Comparison of ENCODE assay signal across 11 cellular contexts in the genomic region with DNA sequence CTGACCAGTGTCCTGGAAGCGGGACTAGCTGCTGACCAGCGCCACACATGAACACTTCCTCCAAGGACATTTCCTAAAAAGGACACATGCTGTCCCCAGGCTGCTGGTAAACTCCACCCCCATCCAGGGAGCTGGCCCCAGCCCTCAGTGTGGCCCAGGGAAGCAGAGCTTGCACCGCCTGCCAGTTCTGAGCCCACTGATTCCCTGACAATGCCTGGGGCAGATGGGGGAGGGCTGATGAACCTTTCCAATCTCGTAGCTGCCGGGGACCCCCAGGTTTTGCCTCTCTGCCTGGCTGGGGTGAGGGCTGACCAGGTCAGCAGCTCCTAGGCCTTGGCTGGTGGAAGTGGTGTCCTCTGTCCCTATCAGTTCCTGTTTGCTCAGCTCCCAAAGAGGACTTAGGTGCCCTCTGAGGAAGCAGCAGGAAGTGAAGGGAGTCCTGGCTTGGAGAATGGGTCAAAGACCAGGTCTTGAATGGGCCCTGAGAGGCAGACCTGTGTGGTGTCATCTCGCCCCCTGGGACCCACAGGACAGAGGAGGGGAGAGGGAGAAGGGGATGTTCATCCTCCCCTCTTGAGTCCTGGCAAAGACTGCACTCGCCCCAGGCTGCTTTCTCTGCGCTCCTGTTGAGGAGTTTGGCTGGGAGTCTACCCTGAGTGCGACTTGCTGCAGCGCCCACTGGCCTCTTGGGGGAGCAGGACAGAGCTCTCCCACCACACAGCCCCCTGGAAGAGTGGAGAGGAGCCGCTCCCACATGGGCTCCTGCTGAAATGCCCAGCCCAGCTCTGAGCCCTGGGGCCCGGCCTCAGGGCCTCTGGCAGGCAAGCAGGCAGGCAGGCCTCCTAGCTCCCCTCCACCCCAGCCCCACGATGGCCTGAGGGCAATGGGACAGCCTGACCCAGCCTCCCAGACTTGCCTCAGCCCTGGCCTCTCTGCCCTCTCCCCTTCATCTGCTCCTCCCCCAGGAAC. TPM values are rescaled to one million over a fixed set of nuclear protein-coding genes. Genes with fewer than 3 reads are reported as not detected.
DNase-seq lines count a peak whose midpoint lies in the region; ATAC-seq and TF ChIP-seq lines count a peak whose summit lies in the region.
"Had no signal": no experiment of that assay in that cellular context is flagged by ENCODE, and none has a peak within 500 bp of the region (broad histone marks: within the 10 kb centered on the region; RNA-seq: fewer than 3 reads in every experiment).

No MANE protein-coding gene starts in this region.

- H3K27me3 ChIP-seq in ectodermal cell (ENCODE audit: control insufficient read depth, insufficient read depth, low read length, poor library complexity, severe bottlenecking) (peaks cover 5% of the 10 kb centered on the region), lung (ENCODE audit: control insufficient read depth, insufficient read depth) (no peaks in the 10 kb centered on the region), thoracic aorta (replicated peaks; ENCODE audit: insufficient read depth) (no peaks in the 10 kb centered on the region), HAP-1 (ENCODE audit: low read depth) (no peaks in the 10 kb centered on the region)
- H3K27me3 ChIP-seq: MG63 had no signal

- peaks cover 23% of the 10 kb centered on the region for H3K4me1 ChIP-seq in ectodermal cell (ENCODE audit: control insufficient read depth, insufficient read depth, low read length)
- H3K4me1 ChIP-seq in lung (ENCODE audit: control insufficient read depth in 2 of 2, insufficient read depth in 2 of 2, low read length in 2 of 2) = peaks cover 3 to 4% of the 10 kb centered on the region in 2 donors
- peaks cover 17 to 35% of the 10 kb centered on the region in 2 donors for H3K4me1 ChIP-seq in thoracic aorta (ENCODE audit: control insufficient read depth in 1 of 2, low read depth in 2 of 2)
- peaks cover under 1% of the 10 kb centered on the region; the same call in 1 of the 2 replicates for H3K4me1 ChIP-seq in HAP-1

- H3K36me3 ChIP-seq in ectodermal cell (ENCODE audit: control insufficient read depth, insufficient read depth, low read length) (no peaks in the 10 kb centered on the region), lung (ENCODE audit: control insufficient read depth in 2 of 2, insufficient read depth in 2 of 2, low read length in 2 of 2) (peaks cover 0 to 32% of the 10 kb centered on the region in 2 donors), thoracic aorta (peaks cover 30% of the 10 kb centered on the region), HAP-1 (replicated peaks) (no peaks in the 10 kb centered on the region)
- H3K36me3 ChIP-seq: MG63 had no signal

- DNase-seq in LNCaP clone FGC (ENCODE audit: low read depth) (peak; percentile 37), lung (ENCODE audit: low spot score) (no peak), thoracic aorta (ENCODE audit: low spot score) (no peak), HAP-1 (ENCODE audit: low spot score in 2 of 2) (no peak)
- DNase-seq in stimulated activated CD4-positive, alpha-beta T cell treated with anti-CD3 and anti-CD28 coated beads, Interleukin-15, amount 100 ng/mL, for 24 hours = no peak
- DNase-seq: activated CD4-positive, alpha-beta T cell treated with anti-CD3 and anti-CD28 coated beads, Interleukin-2, amount 10 ng/mL, durations not matched to agents 24 days and 14 days; MG63; PC-9 had no signal

- H3K9me3 ChIP-seq in ectodermal cell (ENCODE audit: control insufficient read depth, low read length) (no peaks in the 10 kb centered on the region), lung (ENCODE audit: control insufficient read depth in 2 of 2, insufficient read depth in 1 of 2, low read length in 1 of 2) (no peaks in the 10 kb centered on the region), thoracic aorta (no peaks in the 10 kb centered on the region), HAP-1 (no peaks in the 10 kb centered on the region)
- H3K9me3 ChIP-seq: MG63 had no signal

- 58 to 62% methylated on average over 13 of the region's 13 CpGs for WGBS in ectodermal cell, 2 experiments
- 67 to 72% methylated on average over 13 of the region's 13 CpGs for WGBS in lung, 2 donors

- in situ Hi-C loops in HAP-1 (cut with MboI; ENCODE audit: low sequenced_read_pairs) = no loop called here

- H3K27ac ChIP-seq in ectodermal cell (ENCODE audit: insufficient read depth, low read depth, low read length, poor library complexity, severe bottlenecking) (peak overlapping the region; percentile 30), lung (ENCODE audit: low read depth in 1 of 2, low read length in 1 of 2) (peak overlapping the region; percentile 62 to 93), thoracic aorta (peak overlapping the region; percentile 99 to 100)
- H3K27ac ChIP-seq: PC-9 had no signal

- TF ChIP-seq CTCF in LNCaP clone FGC (IDR thresholded peaks at IDR 0.05; ENCODE audit: control insufficient read depth, extremely low read depth, insufficient read depth) (no peak), lung (IDR thresholded peaks at IDR 0.05; ENCODE audit: control extremely low read depth, extremely low read depth) (no peak), thoracic aorta (IDR thresholded peaks at IDR 0.05) (no peak)

- ATAC-seq in lung (ENCODE audit: insufficient read depth, low FRiP score) (no peak), thoracic aorta (ENCODE audit: insufficient number of reproducible peaks, low FRiP score, low read depth) (peak; percentile 39), HG02884 (IDR thresholded peaks at IDR 0.05; ENCODE audit: unreplicated experiment) (no peak), HG02870 (IDR thresholded peaks at IDR 0.05; ENCODE audit: unreplicated experiment) (no peak)

- H3K4me3 ChIP-seq in LNCaP clone FGC (ENCODE audit: low read depth, low read length) (no peak overlapping the region), ectodermal cell (ENCODE audit: insufficient read depth, low read depth, low read length) (no peak overlapping the region), lung (no peak overlapping the region), thoracic aorta (peak overlapping the region; percentile 14), HAP-1 (no peak overlapping the region)
- H3K4me3 ChIP-seq: MG63, PC-9 had no signal

RNA-seq across cellular contexts. Expression of a gene that starts 16.8 kb away (rescaled TPM):
- polyA plus RNA-seq in ectodermal cell (2013, experiment 1 of 4) = 43.7 TPM
- 41.2 TPM for polyA plus RNA-seq in ectodermal cell (2013, experiment 2 of 4)
- 26.7 TPM for polyA plus RNA-seq in ectodermal cell (2013, experiment 3 of 4)
- 31.7 TPM for polyA plus RNA-seq in ectodermal cell (2013, experiment 4 of 4)
- 10 to 100 TPM; 23.2 to 27.8 TPM for total RNA-seq in lung
- polyA plus RNA-seq in lung = 10 to 100 TPM in 1 of 2 donors, 1 to 10 TPM in 1; 10.0 to 15.7 TPM
- 10 to 100 TPM; 35.5 to 74.9 TPM for total RNA-seq in thoracic aorta

RNA-seq across cellular contexts. Expression of a gene that starts 18.0 kb away (rescaled TPM):
- 36.4 TPM for polyA plus RNA-seq in ectodermal cell (2013, experiment 1 of 4)
- 38.5 TPM for polyA plus RNA-seq in ectodermal cell (2013, experiment 2 of 4)
- 27.5 TPM for polyA plus RNA-seq in ectodermal cell (2013, experiment 3 of 4)
- 26.8 TPM for polyA plus RNA-seq in ectodermal cell (2013, experiment 4 of 4)
- total RNA-seq in lung (1 to 10 TPM; 3.3 to 4.4 TPM), thoracic aorta (10 to 100 TPM in 1 of 2 donors, 1 to 10 TPM in 1; 9.7 to 11.5 TPM)
- 1 to 10 TPM; 3.9 to 6.2 TPM for polyA plus RNA-seq in lung

RNA-seq across cellular contexts. Expression of a gene that starts 38.5 kb away (rescaled TPM):
- polyA plus RNA-seq in ectodermal cell (2013, experiment 1 of 4) = 30.9 TPM
- 25.8 TPM for polyA plus RNA-seq in ectodermal cell (2013, experiment 2 of 4)
- 22.3 TPM for polyA plus RNA-seq in ectodermal cell (2013, experiment 3 of 4)
- polyA plus RNA-seq in ectodermal cell (2013, experiment 4 of 4) = 24.5 TPM
- total RNA-seq in lung (10 to 100 TPM; 31.7 to 77.4 TPM), thoracic aorta (10 to 100 TPM; 53.3 to 67.1 TPM)
- 10 to 100 TPM; 38.1 to 61.5 TPM for polyA plus RNA-seq in lung

RNA-seq across cellular contexts. Expression of a gene that starts 53.8 kb away (rescaled TPM):
- polyA plus RNA-seq in ectodermal cell (2013, experiment 1 of 4) = not detected
- polyA plus RNA-seq in ectodermal cell (2013, experiment 2 of 4) = 1.8 TPM
- 0.96 TPM for polyA plus RNA-seq in ectodermal cell (2013, experiment 3 of 4)
- polyA plus RNA-seq in ectodermal cell (2013, experiment 4 of 4) = 1.3 TPM
- total RNA-seq in lung (10 to 100 TPM in 1 of 2 donors, 1 to 10 TPM in 1; 5.0 to 18.2 TPM), thoracic aorta (100 to 1,000 TPM in 1 of 2 donors, 10 to 100 TPM in 1; 95.5 to 158 TPM)
- polyA plus RNA-seq in lung = 10 to 100 TPM in 1 of 2 donors, 1 to 10 TPM in 1; 9.7 to 19.4 TPM
- total RNA-seq: PC-9 had no signal

RNA-seq across cellular contexts. Expression of a gene that starts 56.1 kb away (rescaled TPM):
- 9.0 TPM for polyA plus RNA-seq in ectodermal cell (2013, experiment 1 of 4)
- 8.5 TPM for polyA plus RNA-seq in ectodermal cell (2013, experiment 2 of 4)
- 7.9 TPM for polyA plus RNA-seq in ectodermal cell (2013, experiment 3 of 4)
- 8.1 TPM for polyA plus RNA-seq in ectodermal cell (2013, experiment 4 of 4)
- total RNA-seq in lung (100 to 1,000 TPM; 142 to 204 TPM), thoracic aorta (100 to 1,000 TPM; 197 to 260 TPM)
- 100 to 1,000 TPM in 1 of 2 donors, 10 to 100 TPM in 1; 83.9 to 123 TPM for polyA plus RNA-seq in lung

Comparison
In these comparisons a context has a peak if more than half of its experiments do, and no peak if none do; other contexts are left out.
1. H3K27ac ChIP-seq: peak in every context shown above with its lines; median percentile 100 in thoracic aorta; 78 in lung; 30 in ectodermal cell.